Comparison of ENCODE assay signal across 9 cellular contexts in the genomic region with DNA sequence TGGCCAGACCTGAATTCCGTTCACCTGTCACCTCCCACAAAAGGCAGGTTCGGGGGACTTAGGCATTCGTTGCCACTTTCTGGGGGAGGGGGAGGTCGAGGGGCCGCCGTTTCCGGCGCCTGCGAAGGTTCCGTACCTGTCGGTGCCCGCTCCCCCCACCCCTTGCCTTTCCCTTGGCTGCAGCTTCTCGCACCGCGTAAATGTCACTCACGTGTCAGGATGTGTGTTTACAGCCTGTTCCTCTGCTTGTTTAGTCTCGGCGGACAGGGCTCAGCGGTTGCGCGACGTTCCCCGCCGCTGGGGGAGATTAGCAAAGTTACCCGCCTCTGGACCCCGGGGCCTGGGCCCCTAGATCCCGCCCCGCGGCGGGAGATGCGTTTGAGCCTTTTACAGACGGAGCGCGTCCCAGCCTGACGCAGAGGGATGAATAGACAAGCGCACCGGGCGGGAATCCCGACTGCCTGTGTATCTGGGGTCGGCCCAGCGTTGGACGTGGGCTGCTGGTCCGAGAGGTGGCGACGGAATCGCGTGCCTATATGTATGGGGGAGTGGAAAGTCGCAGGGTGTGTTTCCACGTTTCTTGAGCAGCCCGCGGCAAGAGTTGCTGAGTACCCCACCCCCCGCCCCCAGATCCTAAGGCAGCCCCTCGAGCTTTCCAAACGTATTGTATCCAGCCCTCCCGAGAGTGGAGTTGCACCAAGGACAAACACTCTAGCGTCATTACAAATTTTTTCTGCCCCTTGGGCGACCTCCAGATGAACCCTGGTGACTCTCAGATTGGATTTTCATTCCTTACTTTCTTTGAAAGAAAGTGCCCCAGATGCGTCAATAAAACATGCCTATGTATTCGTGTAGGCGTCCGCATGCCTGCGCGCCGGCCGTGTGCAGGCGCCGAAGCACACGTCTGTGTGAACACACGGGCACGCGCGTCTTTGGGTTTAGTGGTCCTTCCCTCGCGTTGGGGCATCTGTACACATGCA. TPM values are rescaled to one million over a fixed set of nuclear protein-coding genes. Genes with fewer than 3 reads are reported as not detected.
DNase-seq lines count a peak whose midpoint lies in the region; ATAC-seq lines count a peak whose summit lies in the region.
"Had no signal": no experiment of that assay in that cellular context is flagged by ENCODE, and none has a peak within 500 bp of the region (broad histone marks: within the 10 kb centered on the region; RNA-seq: fewer than 3 reads in every experiment).

No MANE protein-coding gene starts in this region.

- DNase-seq in COR-L47 (lab: John Stamatoyannopoulos, UW) (peak; percentile 74), H7 (peak; percentile 84), SW480 (ENCODE audit: low spot score) (peak; percentile 28), left kidney (ENCODE audit: low read depth, low spot score) (peak; percentile 56), mesenteric fat pad (ENCODE audit: low spot score) (no peak), SW 1271 (lab: John Stamatoyannopoulos, UW) (no peak)
- DNase-seq: caudate nucleus had no signal

- ATAC-seq in GM21526 (IDR thresholded peaks at IDR 0.05; ENCODE audit: low FRiP score, unreplicated experiment) (no peak), HG02678 (IDR thresholded peaks at IDR 0.05; ENCODE audit: unreplicated experiment) (no peak)

- peak overlapping the region; percentile 29 for H3K4me3 ChIP-seq in H7 (ENCODE audit: insufficient read depth, low read depth, low read length)

- H3K36me3 ChIP-seq in H7 (replicated peaks; ENCODE audit: control insufficient read depth, insufficient read depth, low read length) = no peaks in the 10 kb centered on the region

- peaks cover 95% of the 10 kb centered on the region for H3K27me3 ChIP-seq in H7 (ENCODE audit: control insufficient read depth, insufficient read depth, low read length)

RNA-seq across cellular contexts. Expression of a gene that starts 2.4 kb away (rescaled TPM):
- 0.33 and 0.87 TPM in 2 replicates for total RNA-seq in H7 (2014; rRNA removed; shearing (Covaris generic))
- total RNA-seq in mesenteric fat pad = 0.80 TPM

Comparison
In these comparisons a context has a peak if more than half of its experiments do, and no peak if none do; other contexts are left out.
1. DNase-seq: peak in COR-L47 (single experiment), H7 (single experiment), SW480 (single experiment) and left kidney (single experiment); none in mesenteric fat pad (single experiment) and SW 1271 (0 of 2).